ENCODE assay signal across 8 cellular contexts in genomic region chr7:64569372-64570361, GRCh38. TPM values are rescaled to one million over a fixed set of nuclear protein-coding genes. Genes with fewer than 3 reads are reported as not detected.
DNase-seq lines count a peak whose midpoint lies in the region; ATAC-seq and TF ChIP-seq lines count a peak whose summit lies in the region.
"Not testable (repeated sequence)": the region's sequence is repeated elsewhere in the genome, so short reads cannot be mapped to it uniquely, and the experiment has no call there.

No MANE protein-coding gene starts in this region.

- not testable (repeated sequence) for H3K36me3 ChIP-seq in osteoblast (ENCODE audit: insufficient read depth, low read length)

- not testable (repeated sequence) for H3K79me2 ChIP-seq in osteoblast (ENCODE audit: insufficient read depth, low read length)

- H3K9me3 Mint-ChIP-seq in activated T-helper 17 cell treated with anti-CD3 and anti-CD28 coated beads, Interleukin-2, amount 50 U/mL, for 72 hours: not testable (repeated sequence)

- not testable (repeated sequence) for H3K27me3 ChIP-seq in osteoblast (ENCODE audit: insufficient read depth, low read length)

- not testable (repeated sequence) for H3K9me3 ChIP-seq in osteoblast (ENCODE audit: low read depth, low read length)

- DNase-seq in AG10803 (ENCODE audit: low read depth): not testable (repeated sequence)
- peak; percentile 14 to 31 (median 23) for DNase-seq in T-helper 1 cell
- DNase-seq in dermis blood vessel endothelial cell: peak; percentile 50
- peak in 29 of 51 donors; percentile 6 to 62 (median 30) for DNase-seq in hypothalamus (lab: John Stamatoyannopoulos, UW)
- DNase-seq in osteoblast (ENCODE audit: insufficient read length, low spot score, missing footprints): peak; percentile 78
- peak; percentile 10 for DNase-seq in stimulated activated CD8-positive, alpha-beta memory T cell treated with anti-CD3 and anti-CD28 coated beads, Interleukin-15, amount 100 ng/mL, for 24 hours (ENCODE audit: low read depth)

- peak overlapping the region; percentile 87 for H2AFZ ChIP-seq in osteoblast (ENCODE audit: low read length)

- not testable (repeated sequence) for H3K4me1 Mint-ChIP-seq in activated T-helper 17 cell treated with anti-CD3 and anti-CD28 coated beads, Interleukin-2, amount 50 U/mL, for 72 hours

- H3K4me1 ChIP-seq in osteoblast (ENCODE audit: insufficient read depth, low read length): not testable (repeated sequence)

- ATAC-seq in HG03442 (IDR thresholded peaks at IDR 0.05; ENCODE audit: unreplicated experiment): peak; percentile 51
- peak; percentile 87 for ATAC-seq in activated T-helper 17 cell treated with anti-CD3 and anti-CD28 coated beads, Interleukin-2, amount 50 U/mL, for 72 hours (replicated peaks)

- not testable (repeated sequence) for H4K20me1 ChIP-seq in osteoblast (ENCODE audit: insufficient read depth, low read length)

- peak overlapping the region; percentile 79 for H3K4me2 ChIP-seq in osteoblast (ENCODE audit: insufficient read depth, low read length)

- peak overlapping the region; percentile 95 for H3K4me3 Mint-ChIP-seq in activated T-helper 17 cell treated with anti-CD3 and anti-CD28 coated beads, Interleukin-2, amount 50 U/mL, for 72 hours

- H3K27ac ChIP-seq in osteoblast (ENCODE audit: low read depth, low read length): not testable (repeated sequence)

- peak overlapping the region; percentile 46 for H3K4me3 ChIP-seq in AG10803 (ENCODE audit: low read length)
- peak overlapping the region; percentile 61 for H3K4me3 ChIP-seq in osteoblast (ENCODE audit: insufficient read depth, low read length)

- H3K36me3 Mint-ChIP-seq in activated T-helper 17 cell treated with anti-CD3 and anti-CD28 coated beads, Interleukin-2, amount 50 U/mL, for 72 hours (ENCODE audit: low read depth): peaks cover 11% of the 10 kb centered on the region

- peak overlapping the region; percentile 97 for H3K27ac Mint-ChIP-seq in activated T-helper 17 cell treated with anti-CD3 and anti-CD28 coated beads, Interleukin-2, amount 50 U/mL, for 72 hours

- TF ChIP-seq CTCF in AG10803 (conservative IDR thresholded peaks at IDR 0.05; ENCODE audit: low read length) (peak; percentile 12; the same call in 1 of the 2 replicates), osteoblast (IDR thresholded peaks at IDR 0.05; ENCODE audit: extremely low read depth, low read depth, low read length) (peak; percentile 19)

- H3K27me3 Mint-ChIP-seq in activated T-helper 17 cell treated with anti-CD3 and anti-CD28 coated beads, Interleukin-2, amount 50 U/mL, for 72 hours: not testable (repeated sequence)

RNA-seq across cellular contexts. Expression of gene ZNF680, which starts 6.8 kb away (rescaled TPM):
- total RNA-seq in activated T-helper 17 cell treated with anti-CD3 and anti-CD28 coated beads, Interleukin-2, amount 50 U/mL, for 72 hours: 10 to 100 TPM; 12.1 to 21.5 TPM
- total RNA-seq in dermis blood vessel endothelial cell: 12.6 and 19.2 TPM in 2 replicates
- total RNA-seq in osteoblast: 12.7 and 14.7 TPM in 2 replicates
